In the genomic region with DNA sequence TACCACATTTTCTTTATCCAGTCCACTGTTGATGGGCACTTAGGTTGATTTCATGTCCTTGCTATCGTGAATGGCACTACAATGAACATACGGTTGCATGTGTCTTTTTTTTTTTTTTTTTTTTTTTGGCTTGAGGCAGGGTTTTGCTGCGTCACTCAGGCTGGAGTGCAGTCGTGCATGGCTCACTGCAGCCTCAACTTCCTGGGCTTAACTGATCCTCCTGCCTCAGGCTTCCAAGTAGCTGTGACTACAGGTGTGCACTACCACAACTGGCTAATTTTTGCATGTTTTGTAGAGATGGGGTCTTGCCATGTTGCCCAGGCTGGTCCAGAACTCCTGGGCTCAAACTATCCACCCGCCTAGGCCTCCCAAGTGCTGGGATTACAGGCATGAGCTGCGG, we compare ENCODE assay signal across 22 cellular contexts. TPM values are rescaled to one million over a fixed set of nuclear protein-coding genes. Genes with fewer than 3 reads are reported as not detected.
A peak's percentile ranks its signal among the peaks of the same experiment; 100 is the strongest.
DNase-seq lines count a peak whose midpoint lies in the region; ATAC-seq and TF ChIP-seq lines count a peak whose summit lies in the region.
"Had no signal": no experiment of that assay in that cellular context is flagged by ENCODE, and none has a peak within 500 bp of the region (broad histone marks: within the 10 kb centered on the region; RNA-seq: fewer than 3 reads in every experiment).

No MANE protein-coding gene starts in this region.

- ATAC-seq in HG03565 (IDR thresholded peaks at IDR 0.05; ENCODE audit: unreplicated experiment): no peak
- ATAC-seq: activated T-cell treated with anti-CD3 and anti-CD28 coated beads, Interleukin-2, amount 50 U/mL, for 72 hours; left lobe of liver had no signal

- peak overlapping the region; percentile 10 for H2AFZ ChIP-seq in SU-DHL-6 (ENCODE audit: low read depth, low read length, severe bottlenecking)

- H3F3A ChIP-seq in SU-DHL-6 (ENCODE audit: insufficient read depth): peaks cover 12% of the 10 kb centered on the region; the same call in 1 of the 2 replicates

- no peaks in the 10 kb centered on the region for H3K9me3 ChIP-seq in CD4-positive, alpha-beta memory T cell (ENCODE audit: control insufficient read depth in 1 of 2, low read length in 2 of 2)
- H3K9me3 ChIP-seq in SU-DHL-6 (ENCODE audit: insufficient read depth, low read length): no peaks in the 10 kb centered on the region
- H3K9me3 ChIP-seq: esophagus squamous epithelium had no signal

- peak overlapping the region in 3 of 8 donors; percentile 44 to 57 (median 53) for H3K4me3 Mint-ChIP-seq in CD4-positive, alpha-beta memory T cell
- H3K4me3 Mint-ChIP-seq in neural crest cell: peak overlapping the region; percentile 70
- H3K4me3 Mint-ChIP-seq: activated naive CD4-positive, alpha-beta T cell treated with anti-CD3 and anti-CD28 coated beads, Interleukin-2, amount 10 ng/mL, durations not matched to agents 7 days and 5 days; endodermal cell; HFFc6 had no signal

- peaks cover under 1 to 17% of the 10 kb centered on the region in 2 donors for H3K36me3 Mint-ChIP-seq in CD4-positive, alpha-beta memory T cell
- H3K36me3 Mint-ChIP-seq in neural crest cell (ENCODE audit: low read depth): no peaks in the 10 kb centered on the region
- H3K36me3 Mint-ChIP-seq: naive B cell had no signal

- peaks cover 0 to 3% (median 0%) of the 10 kb centered on the region in 8 donors for H3K9me3 Mint-ChIP-seq in CD4-positive, alpha-beta memory T cell
- H3K9me3 Mint-ChIP-seq in neural crest cell: peaks cover 5% of the 10 kb centered on the region
- H3K9me3 Mint-ChIP-seq: activated naive CD4-positive, alpha-beta T cell treated with anti-CD3 and anti-CD28 coated beads, Interleukin-2, amount 10 ng/mL, durations not matched to agents 7 days and 5 days; activated T-cell treated with anti-CD3 and anti-CD28 coated beads, Interleukin-2, amount 50 U/mL, for 72 hours; HFFc6; naive B cell had no signal

- no peak overlapping the region for H3K27ac ChIP-seq in CD4-positive, alpha-beta memory T cell (ENCODE audit: low read depth, low read length)
- peak overlapping the region; percentile 42 for H3K27ac ChIP-seq in SU-DHL-6 (ENCODE audit: low read depth, low read length)
- H3K27ac ChIP-seq: esophagus squamous epithelium had no signal

- DNase-seq in CD4-positive, alpha-beta memory T cell: no peak
- peak; percentile 43 for DNase-seq in GM12865 (ENCODE audit: low read depth)
- no peak for DNase-seq in neural crest cell (ENCODE audit: low read depth, low spot score)
- no peak for DNase-seq in SIG-M5 (lab: John Stamatoyannopoulos, UW)
- no peak for DNase-seq in stimulated activated naive CD4-positive, alpha-beta T cell (lab: John Stamatoyannopoulos, UW)
- DNase-seq: activated CD4-positive, alpha-beta T cell treated with anti-CD3 and anti-CD28 coated beads for 4 hours; activated naive CD4-positive, alpha-beta T cell treated with anti-CD3 and anti-CD28 coated beads, Interleukin-2, amount 10 ng/mL, durations not matched to agents 7 days and 5 days; activated T-cell treated with anti-CD3 and anti-CD28 coated beads, Interleukin-2, amount 50 U/mL, for 72 hours; cortex of kidney; DMS79; endodermal cell; esophagus squamous epithelium; HFFc6; hippocampal formation; KG1; naive B cell; NCI-H1694; retina; small intestine had no signal

- H3K36me3 ChIP-seq in CD4-positive, alpha-beta memory T cell (ENCODE audit: insufficient read depth, low read length): no peaks in the 10 kb centered on the region
- no peaks in the 10 kb centered on the region for H3K36me3 ChIP-seq in SU-DHL-6 (ENCODE audit: low read length)
- H3K36me3 ChIP-seq: esophagus squamous epithelium had no signal

- intact Hi-C loops in CD4-positive, alpha-beta memory T cell (cut with micrococcal nuclease): loop anchor here (2.0 to 5.0 kb wide), 2 partner anchors 555 to 1420 kb away; partner anchors contain the start of gene FAM181B

- H3K4me1 Mint-ChIP-seq in CD4-positive, alpha-beta memory T cell: peaks cover 22 to 39% (median 27%) of the 10 kb centered on the region in 4 donors
- H3K4me1 Mint-ChIP-seq in neural crest cell: peaks cover 32% of the 10 kb centered on the region

- no peaks in the 10 kb centered on the region for H3K9me2 ChIP-seq in SU-DHL-6 (replicated peaks; ENCODE audit: insufficient read depth, low read length)

- H3K27ac Mint-ChIP-seq in CD4-positive, alpha-beta memory T cell: peak overlapping the region in 4 of 7 donors; percentile 69 to 100 (median 99)
- H3K27ac Mint-ChIP-seq in neural crest cell (ENCODE audit: unreplicated experiment): no peak overlapping the region
- H3K27ac Mint-ChIP-seq: activated T-cell treated with anti-CD3 and anti-CD28 coated beads, Interleukin-2, amount 50 U/mL, for 72 hours; endodermal cell; HFFc6 had no signal

- peaks cover 0 to 1% of the 10 kb centered on the region in 2 donors for H3K27me3 Mint-ChIP-seq in CD4-positive, alpha-beta memory T cell
- H3K27me3 Mint-ChIP-seq in neural crest cell (ENCODE audit: low read depth): no peaks in the 10 kb centered on the region
- H3K27me3 Mint-ChIP-seq: naive B cell had no signal

- peak overlapping the region; percentile 12 for H3K4me2 ChIP-seq in SU-DHL-6 (ENCODE audit: low read depth, low read length, poor library complexity, severe bottlenecking)

- CTCF ChIA-PET in CD4-positive, alpha-beta memory T cell (lab: Charles Lee; ENCODE audit: partially characterized antibody): interaction anchor here (2.8 kb wide), 1 partner anchor 387 kb away, joined by 16 read pairs; the partner anchor contains the start of genes DDIAS and PRCP

- H3K79me2 ChIP-seq in SU-DHL-6 (ENCODE audit: insufficient read depth, low read length): peaks cover 22% of the 10 kb centered on the region

- H3K27me3 ChIP-seq in CD4-positive, alpha-beta memory T cell (ENCODE audit: insufficient read depth, low read length): no peaks in the 10 kb centered on the region
- no peaks in the 10 kb centered on the region for H3K27me3 ChIP-seq in SU-DHL-6 (ENCODE audit: low read length)
- H3K27me3 ChIP-seq: esophagus squamous epithelium had no signal

- no peak overlapping the region for H3K9ac ChIP-seq in SU-DHL-6 (ENCODE audit: low read length)

- no peaks in the 10 kb centered on the region for H4K20me1 ChIP-seq in SU-DHL-6 (ENCODE audit: low read depth, low read length)

- POLR2A ChIA-PET in CD4-positive, alpha-beta memory T cell (lab: Charles Lee; ENCODE audit: partially characterized antibody): interaction anchor here (0.7 to 1.3 kb wide), 2 partner anchors 131 to 211 kb away, joined by 3 to 4 read pairs; partner anchors contain the start of gene PCF11

- no peak for TF ChIP-seq CTCF in GM12865 (IDR thresholded peaks at IDR 0.05; ENCODE audit: insufficient read depth, low read depth, low read length, missing control alignments)
- TF ChIP-seq CTCF in SU-DHL-6 (IDR thresholded peaks at IDR 0.05; ENCODE audit: insufficient read depth, low read length, poor library complexity, severe bottlenecking): no peak
- TF ChIP-seq CTCF in neural crest cell (conservative IDR thresholded peaks at IDR 0.05): no peak

- peaks cover 32% of the 10 kb centered on the region for H3K4me1 ChIP-seq in CD4-positive, alpha-beta memory T cell (ENCODE audit: insufficient read depth, low read length)

- no peak overlapping the region for H3K4me3 ChIP-seq in CD4-positive, alpha-beta memory T cell (ENCODE audit: low read length in 2 of 2)
- no peak overlapping the region for H3K4me3 ChIP-seq in GM12865 (ENCODE audit: low read depth, low read length)
- no peak overlapping the region for H3K4me3 ChIP-seq in SU-DHL-6 (ENCODE audit: insufficient read depth, low read length, poor library complexity, severe bottlenecking)
- H3K4me3 ChIP-seq: esophagus squamous epithelium had no signal

RNA-seq across cellular contexts. Expression of gene CCDC90B, which starts 1.5 kb away (rescaled TPM):
- total RNA-seq in CD4-positive, alpha-beta memory T cell: 10 to 100 TPM; 37.6 to 38.0 TPM
- 10 to 100 TPM; 60.8 to 79.5 TPM for polyA plus RNA-seq in CD4-positive, alpha-beta memory T cell
- 38.1 and 42.2 TPM in 2 replicates for total RNA-seq in neural crest cell
